Comparison of ENCODE assay signal across 30 cellular contexts in genomic region chr6:35070111-35070510, GRCh38.
"Had no signal": no experiment of that assay in that cellular context is flagged by ENCODE, and none has a peak within 500 bp of the region (broad histone marks: within the 10 kb centered on the region; RNA-seq: fewer than 3 reads in every experiment).

No MANE protein-coding gene starts in this region.

- H3K9me3 ChIP-seq: esophagus muscularis mucosa, gastrocnemius medialis, heart left ventricle had no signal

- H3K27ac ChIP-seq: brain microvascular endothelial cell, coronary artery, dorsolateral prefrontal cortex, foreskin keratinocyte, gastrocnemius medialis, heart left ventricle, VCaP had no signal

- H3K4me3 ChIP-seq: coronary artery, dorsolateral prefrontal cortex, esophagus muscularis mucosa, gastrocnemius medialis, heart left ventricle had no signal

- H3K4me3 Mint-ChIP-seq: activated B cell treated with CpG ODN at 0.5 μM for 24 hours; activated CD8-positive, alpha-beta T cell treated with anti-CD3 and anti-CD28 coated beads for 36 hours; activated naive CD8-positive, alpha-beta T cell; activated T-cell treated with anti-CD3 and anti-CD28 coated beads, Interleukin-2, amount 50 U/mL, for 4 hours; activated T-helper 17 cell treated with anti-CD3 and anti-CD28 coated beads, Interleukin-2, amount 50 U/mL, for 72 hours; central memory CD8-positive, alpha-beta T cell; dendritic cell treated with granulocyte-macrophage colony-stimulating factor and Interleukin-4, amounts not matched to agents 40 ng/mL and 50 ng/mL, for 4 days had no signal

- H3K4me1 ChIP-seq: foreskin keratinocyte, gastrocnemius medialis had no signal

- DNase-seq: activated B cell treated with CpG ODN at 0.5 μM for 24 hours; activated CD4-positive, alpha-beta T cell treated with anti-CD3 and anti-CD28 coated beads for 48 hours; activated CD4-positive, alpha-beta T cell treated with anti-CD3 and anti-CD28 coated beads, Interleukin-2, amount 50 U/mL, for 1 hour; activated CD4-positive, alpha-beta T cell treated with anti-CD3 and anti-CD28 coated beads, Interleukin-2, amount 50 U/mL, for 48 hours; activated CD8-positive, alpha-beta memory T cell treated with anti-CD3 and anti-CD28 coated beads for 24 hours; activated CD8-positive, alpha-beta T cell treated with anti-CD3 and anti-CD28 coated beads for 36 hours; activated effector memory CD4-positive, alpha-beta T cell treated with Interleukin-2 at 50 U/mL for 16 hours; activated gamma-delta T cell treated with Interleukin-2 at 50 U/mL for 16 hours; activated naive CD4-positive, alpha-beta T cell treated with anti-CD3 and anti-CD28 coated beads, Interleukin-2, amount 50 U/mL, for 16 hours; activated naive CD4-positive, alpha-beta T cell treated with Interleukin-2 at 50 U/mL for 16 hours; activated T-cell treated with anti-CD3 and anti-CD28 coated beads, Interleukin-2, amount 50 U/mL, for 4 hours; amniotic stem cell; anterior cingulate cortex; brain microvascular endothelial cell; dorsolateral prefrontal cortex; effector memory CD4-positive, alpha-beta T cell; erythroblast; foreskin keratinocyte; gastrocnemius medialis; glutamatergic neuron; T-helper 2 cell had no signal

- ATAC-seq: activated CD4-positive, CD25-positive, alpha-beta regulatory T cell treated with anti-CD3 and anti-CD28 coated beads, Interleukin-2, amount 50 U/mL, for 24 hours; activated CD8-positive, alpha-beta T cell treated with anti-CD3 and anti-CD28 coated beads for 36 hours; activated T-cell treated with anti-CD3 and anti-CD28 coated beads, Interleukin-2, amount 50 U/mL, for 4 hours; activated T-helper 17 cell treated with anti-CD3 and anti-CD28 coated beads, Interleukin-2, amount 50 U/mL, for 72 hours; foreskin keratinocyte; gastrocnemius medialis; heart left ventricle had no signal

- H3K27me3 Mint-ChIP-seq: activated B cell treated with CpG ODN at 0.5 μM for 24 hours; activated CD8-positive, alpha-beta T cell treated with anti-CD3 and anti-CD28 coated beads for 36 hours; activated naive CD8-positive, alpha-beta T cell; activated T-helper 17 cell treated with anti-CD3 and anti-CD28 coated beads, Interleukin-2, amount 50 U/mL, for 72 hours; central memory CD8-positive, alpha-beta T cell; dendritic cell treated with granulocyte-macrophage colony-stimulating factor and Interleukin-4, amounts not matched to agents 40 ng/mL and 50 ng/mL, for 4 days had no signal

- H3K27me3 ChIP-seq: brain microvascular endothelial cell, dorsolateral prefrontal cortex, esophagus muscularis mucosa, foreskin keratinocyte, gastrocnemius medialis, heart left ventricle had no signal

- H3K9me3 Mint-ChIP-seq: activated B cell treated with CpG ODN at 0.5 μM for 24 hours; activated CD8-positive, alpha-beta T cell treated with anti-CD3 and anti-CD28 coated beads for 36 hours; activated T-cell treated with anti-CD3 and anti-CD28 coated beads, Interleukin-2, amount 50 U/mL, for 4 hours; activated T-helper 17 cell treated with anti-CD3 and anti-CD28 coated beads, Interleukin-2, amount 50 U/mL, for 72 hours; central memory CD8-positive, alpha-beta T cell; dendritic cell treated with granulocyte-macrophage colony-stimulating factor and Interleukin-4, amounts not matched to agents 40 ng/mL and 50 ng/mL, for 4 days had no signal

- H3K4me1 Mint-ChIP-seq: activated B cell treated with CpG ODN at 0.5 μM for 24 hours; activated T-helper 17 cell treated with anti-CD3 and anti-CD28 coated beads, Interleukin-2, amount 50 U/mL, for 72 hours; central memory CD8-positive, alpha-beta T cell had no signal

- H3K27ac Mint-ChIP-seq: activated B cell treated with CpG ODN at 0.5 μM for 24 hours; activated CD8-positive, alpha-beta T cell treated with anti-CD3 and anti-CD28 coated beads for 36 hours; activated naive CD8-positive, alpha-beta T cell; activated T-helper 17 cell treated with anti-CD3 and anti-CD28 coated beads, Interleukin-2, amount 50 U/mL, for 72 hours; dendritic cell treated with granulocyte-macrophage colony-stimulating factor and Interleukin-4, amounts not matched to agents 40 ng/mL and 50 ng/mL, for 4 days had no signal
